In genomic region chr1:183416850-183417690, GRCh38 we compare ENCODE assay signal across 9 cellular contexts. TPM values are rescaled to one million over a fixed set of nuclear protein-coding genes. Genes with fewer than 3 reads are reported as not detected.
DNase-seq lines count a peak whose midpoint lies in the region; ATAC-seq and TF ChIP-seq lines count a peak whose summit lies in the region.
"Had no signal": no experiment of that assay in that cellular context is flagged by ENCODE, and none has a peak within 500 bp of the region (broad histone marks: within the 10 kb centered on the region; RNA-seq: fewer than 3 reads in every experiment).

No MANE protein-coding gene starts in this region.

- no peak overlapping the region for H2BK120ac ChIP-seq in mesendoderm (ENCODE audit: low read depth, low read length)

- no peaks in the 10 kb centered on the region for H3K9me3 Mint-ChIP-seq in stimulated activated effector memory CD8-positive, alpha-beta T cell treated with anti-CD3 and anti-CD28 coated beads, Interleukin-12 subunit alpha, Interleukin-12 subunit beta, amount 100 ng/mL, for 72 hours

- no peak overlapping the region for H3K56ac ChIP-seq in mesendoderm (ENCODE audit: low read length)

- no peak overlapping the region for H2BK5ac ChIP-seq in mesendoderm (ENCODE audit: low read length)

- H2AK5ac ChIP-seq in mesendoderm (ENCODE audit: low read length) = no peak overlapping the region

- peak overlapping the region; percentile 38 for H3K4me3 Mint-ChIP-seq in stimulated activated effector memory CD8-positive, alpha-beta T cell treated with anti-CD3 and anti-CD28 coated beads, Interleukin-12 subunit alpha, Interleukin-12 subunit beta, amount 100 ng/mL, for 72 hours

- WGBS in mesendoderm (ENCODE audit: extremely low coverage, insufficient coverage, low lambda C conversion rate) = no CpG with 5 or more reads among the region's 62 CpGs

- H3K4me2 ChIP-seq in mesendoderm (ENCODE audit: low read length) = peak overlapping the region; percentile 99

- ATAC-seq in stimulated activated effector memory CD8-positive, alpha-beta T cell treated with anti-CD3 and anti-CD28 coated beads, Interleukin-12 subunit alpha, Interleukin-12 subunit beta, amount 100 ng/mL, for 72 hours = no peak
- ATAC-seq in GM21737 (IDR thresholded peaks at IDR 0.05; ENCODE audit: unreplicated experiment) (no peak), HG03139 (IDR thresholded peaks at IDR 0.05; ENCODE audit: unreplicated experiment) (no peak)

- no peaks in the 10 kb centered on the region for H3K79me2 ChIP-seq in mesendoderm (ENCODE audit: control insufficient read depth, insufficient read depth, low read length)

- H3K4me1 ChIP-seq in mesendoderm (ENCODE audit: control insufficient read depth, low read depth, low read length) = peaks cover 2% of the 10 kb centered on the region

- peaks cover 6% of the 10 kb centered on the region for H3K27me3 ChIP-seq in mesendoderm (ENCODE audit: insufficient read depth, low read length, poor library complexity)

- no peak overlapping the region for H3K27ac Mint-ChIP-seq in stimulated activated effector memory CD8-positive, alpha-beta T cell treated with anti-CD3 and anti-CD28 coated beads, Interleukin-12 subunit alpha, Interleukin-12 subunit beta, amount 100 ng/mL, for 72 hours

- TF ChIP-seq CTCF in epithelial cell of esophagus (IDR thresholded peaks at IDR 0.05; ENCODE audit: insufficient read depth, low read depth, low read length, missing control alignments) = no peak

- no peak overlapping the region for H4K8ac ChIP-seq in mesendoderm (ENCODE audit: low read depth, low read length)

- no peak overlapping the region for H2BK15ac ChIP-seq in mesendoderm (replicated peaks; ENCODE audit: low read depth)

- no peak overlapping the region for H4K5ac ChIP-seq in mesendoderm (ENCODE audit: low read length)

- no peaks in the 10 kb centered on the region for H3K79me1 ChIP-seq in mesendoderm (ENCODE audit: low read length)

- no peak overlapping the region for H3K18ac ChIP-seq in mesendoderm (ENCODE audit: low read length)

- no peak overlapping the region for H3K4ac ChIP-seq in mesendoderm (ENCODE audit: low read depth, low read length)

- H3K23ac ChIP-seq in mesendoderm (ENCODE audit: low read length) = no peak overlapping the region

- H3K27ac ChIP-seq in mesendoderm (ENCODE audit: low read depth, low read length) = no peak overlapping the region
- H3K27ac ChIP-seq: epithelial cell of prostate had no signal

- no peaks in the 10 kb centered on the region for H3K36me3 Mint-ChIP-seq in stimulated activated effector memory CD8-positive, alpha-beta T cell treated with anti-CD3 and anti-CD28 coated beads, Interleukin-12 subunit alpha, Interleukin-12 subunit beta, amount 100 ng/mL, for 72 hours

- no peak overlapping the region for H3K4me3 ChIP-seq in epithelial cell of esophagus (ENCODE audit: low read length)
- no peak overlapping the region for H3K4me3 ChIP-seq in mesendoderm (ENCODE audit: low read length)

- peaks cover 23% of the 10 kb centered on the region for H3K4me1 Mint-ChIP-seq in stimulated activated effector memory CD8-positive, alpha-beta T cell treated with anti-CD3 and anti-CD28 coated beads, Interleukin-12 subunit alpha, Interleukin-12 subunit beta, amount 100 ng/mL, for 72 hours

- H3K9ac ChIP-seq in mesendoderm (ENCODE audit: low read length) = peak overlapping the region; percentile 28

- H3K36me3 ChIP-seq in mesendoderm (ENCODE audit: control insufficient read depth, insufficient read depth, low read length) = no peaks in the 10 kb centered on the region

- peak; percentile 86 for DNase-seq in COLO668 (lab: John Stamatoyannopoulos, UW; ENCODE audit: unreplicated experiment)
- peak; percentile 18 for DNase-seq in NCI-H1417 treated with DMSO at 0.1 percent for 48 hours (lab: John Stamatoyannopoulos, UW)
- peak; percentile 67 for DNase-seq in activated CD8-positive, alpha-beta memory T cell treated with anti-CD3 and anti-CD28 coated beads for 24 hours
- peak; percentile 69 for DNase-seq in epithelial cell of esophagus (ENCODE audit: low read depth)
- peak; percentile 84 for DNase-seq in mesendoderm
- peak; percentile 5 to 54 for DNase-seq in stimulated activated effector memory CD8-positive, alpha-beta T cell treated with anti-CD3 and anti-CD28 coated beads, Interleukin-12 subunit alpha, Interleukin-12 subunit beta, amount 100 ng/mL, for 72 hours (ENCODE audit: low spot score in 2 of 2)

RNA-seq across cellular contexts. Expression of gene NMNAT2, which starts 1.1 kb away (rescaled TPM):
- polyA plus RNA-seq in mesendoderm (2013, experiment 1 of 2) = 3.8 TPM
- polyA plus RNA-seq in mesendoderm (2013, experiment 2 of 2) = 3.8 TPM

RNA-seq across cellular contexts. Expression of gene SMG7, which starts 55.2 kb away (rescaled TPM):
- 39.7 TPM for polyA plus RNA-seq in mesendoderm (2013, experiment 1 of 2)
- polyA plus RNA-seq in mesendoderm (2013, experiment 2 of 2) = 39.7 TPM

Comparison
In these comparisons a context has a peak if more than half of its experiments do, and no peak if none do; other contexts are left out.
1. DNase-seq: peak in every context shown above with its lines; median percentile 86 in COLO668; 84 in mesendoderm; 69 in epithelial cell of esophagus; 67 in activated CD8-positive, alpha-beta memory T cell treated with anti-CD3 and anti-CD28 coated beads for 24 hours; 30 in stimulated activated effector memory CD8-positive, alpha-beta T cell treated with anti-CD3 and anti-CD28 coated beads, Interleukin-12 subunit alpha, Interleukin-12 subunit beta, amount 100 ng/mL, for 72 hours; 18 in NCI-H1417 treated with DMSO at 0.1 percent for 48 hours.